In genomic region chr1:12386130-12386529, GRCh38 we compare ENCODE assay signal across 13 cellular contexts.
A peak's percentile ranks its signal among the peaks of the same experiment; 100 is the strongest.
DNase-seq lines count a peak whose midpoint lies in the region; ATAC-seq and TF ChIP-seq lines count a peak whose summit lies in the region.
"Had no signal": no experiment of that assay in that cellular context is flagged by ENCODE, and none has a peak within 500 bp of the region (broad histone marks: within the 10 kb centered on the region; RNA-seq: fewer than 3 reads in every experiment).

No MANE protein-coding gene starts in this region.

- H3K9ac ChIP-seq in GM23248: no peak overlapping the region

- 85 to 94% methylated on average over 1 of the region's 1 CpG for WGBS in thyroid gland, 2 donors
- WGBS in GM23248 (ENCODE audit: low coverage in 1 of 2, low lambda C conversion rate in 2 of 2, missing lambda C conversion rate in 2 of 2), 2 experiments: 100% methylated on average over 1 of the region's 1 CpG

- DNase-seq in activated naive CD4-positive, alpha-beta T cell treated with Interleukin-2 at 50 U/mL for 16 hours: peak; percentile 19
- no peak for DNase-seq in activated naive CD4-positive, alpha-beta T cell (lab: John Stamatoyannopoulos, UW)
- no peak for DNase-seq in activated T-cell treated with anti-CD3 and anti-CD28 coated beads, Interleukin-2, amount 50 U/mL, for 24 hours
- peak; percentile 89 for DNase-seq in epithelial cell of prostate (ENCODE audit: low read depth, low spot score)
- peak; percentile 52 to 70 for DNase-seq in thyroid gland
- no peak for DNase-seq in GM23248
- no peak for DNase-seq in GM23338 (ENCODE audit: low spot score)
- DNase-seq: heart left ventricle, Karpas-422, NCI-H510A treated with DMSO at 0.1 percent for 48 hours had no signal

- ATAC-seq in GM23338 (no peak), HG03196 (IDR thresholded peaks at IDR 0.05; ENCODE audit: unreplicated experiment) (no peak)
- ATAC-seq: heart left ventricle had no signal

- H3K4me2 ChIP-seq in GM23248 (ENCODE audit: unreplicated experiment) (no peak overlapping the region), GM23338 (no peak overlapping the region)

- H3K36me3 ChIP-seq in thyroid gland (peaks cover 26 to 41% of the 10 kb centered on the region in 2 donors), GM23248 (ENCODE audit: low read depth) (peaks cover 69% of the 10 kb centered on the region), GM23338 (ENCODE audit: insufficient read depth) (peaks cover 43% of the 10 kb centered on the region)

- H2AFZ ChIP-seq in GM23248: no peak overlapping the region
- no peak overlapping the region for H2AFZ ChIP-seq in GM23338

- H3K79me2 ChIP-seq in GM23248 (ENCODE audit: insufficient read depth) (no peaks in the 10 kb centered on the region), GM23338 (replicated peaks; ENCODE audit: insufficient read depth) (no peaks in the 10 kb centered on the region)

- peaks cover 86% of the 10 kb centered on the region for H3K36me3 Mint-ChIP-seq in activated T-cell treated with anti-CD3 and anti-CD28 coated beads, Interleukin-2, amount 50 U/mL, for 24 hours (ENCODE audit: low read depth)
- H3K36me3 Mint-ChIP-seq in GM23338 (ENCODE audit: low read depth): peaks cover 45% of the 10 kb centered on the region

- H3K4me3 ChIP-seq in thyroid gland (replicated peaks in 1 of 3) (no peak overlapping the region), GM23248 (no peak overlapping the region), GM23338 (no peak overlapping the region)
- H3K4me3 ChIP-seq: heart left ventricle had no signal

- no peaks in the 10 kb centered on the region for H3K27me3 Mint-ChIP-seq in activated T-cell treated with anti-CD3 and anti-CD28 coated beads, Interleukin-2, amount 50 U/mL, for 24 hours
- H3K27me3 Mint-ChIP-seq in GM23338 (ENCODE audit: insufficient read depth, low read depth, poor library complexity): peaks cover 3% of the 10 kb centered on the region
- H3K27me3 Mint-ChIP-seq: dendritic cell treated with granulocyte-macrophage colony-stimulating factor and Interleukin-4, amounts not matched to agents 40 ng/mL and 50 ng/mL, for 4 days had no signal

- H3K9me3 ChIP-seq in thyroid gland (no peaks in the 10 kb centered on the region), GM23248 (ENCODE audit: low read depth) (peaks cover 7% of the 10 kb centered on the region)

- no peaks in the 10 kb centered on the region for H3K27me3 ChIP-seq in thyroid gland
- no peaks in the 10 kb centered on the region for H3K27me3 ChIP-seq in GM23248 (replicated peaks; ENCODE audit: insufficient read depth)
- no peaks in the 10 kb centered on the region for H3K27me3 ChIP-seq in GM23338 (ENCODE audit: insufficient read depth)
- H3K27me3 ChIP-seq: heart left ventricle had no signal

- H3K4me1 ChIP-seq in thyroid gland: peaks cover 7 to 22% of the 10 kb centered on the region in 2 donors
- H3K4me1 ChIP-seq in GM23248 (ENCODE audit: insufficient read depth): no peaks in the 10 kb centered on the region
- no peaks in the 10 kb centered on the region for H3K4me1 ChIP-seq in GM23338 (ENCODE audit: insufficient read depth)

- H4K20me1 ChIP-seq in GM23248 (ENCODE audit: insufficient read depth): no peaks in the 10 kb centered on the region
- H4K20me1 ChIP-seq in GM23338 (replicated peaks; ENCODE audit: insufficient read depth): no peaks in the 10 kb centered on the region

- peak overlapping the region; percentile 15 for H3K4me3 Mint-ChIP-seq in activated T-cell treated with anti-CD3 and anti-CD28 coated beads, Interleukin-2, amount 50 U/mL, for 24 hours
- H3K4me3 Mint-ChIP-seq in GM23338: no peak overlapping the region
- H3K4me3 Mint-ChIP-seq: dendritic cell treated with granulocyte-macrophage colony-stimulating factor and Interleukin-4, amounts not matched to agents 40 ng/mL and 50 ng/mL, for 4 days; mesothelial cell of epicardium had no signal

- H3F3A ChIP-seq in GM23248 (ENCODE audit: insufficient read depth) (no peaks in the 10 kb centered on the region), GM23338 (replicated peaks; ENCODE audit: low read depth) (no peaks in the 10 kb centered on the region)

- TF ChIP-seq CTCF in thyroid gland (IDR thresholded peaks at IDR 0.05) (no peak), GM23338 (conservative IDR thresholded peaks at IDR 0.05; ENCODE audit: low read depth in 2 of 2) (no peak)

- peak overlapping the region; percentile 94 for H3K27ac ChIP-seq in epithelial cell of prostate
- peak overlapping the region; percentile 34 to 73 (median 57) for H3K27ac ChIP-seq in thyroid gland
- H3K27ac ChIP-seq in GM23248: no peak overlapping the region
- H3K27ac ChIP-seq in GM23338 (ENCODE audit: low read depth): no peak overlapping the region

- intact Hi-C loops in thyroid gland (cut with DNase I): no loop called here

- in situ Hi-C loops in GM23248 (cut with MboI): no loop called here

- peaks cover 19% of the 10 kb centered on the region for H3K9me3 Mint-ChIP-seq in activated T-cell treated with anti-CD3 and anti-CD28 coated beads, Interleukin-2, amount 50 U/mL, for 24 hours
- no peaks in the 10 kb centered on the region; the same call in 2 of the 3 replicates for H3K9me3 Mint-ChIP-seq in GM23338

- H3K9me2 ChIP-seq in GM23248 (ENCODE audit: insufficient read depth): no peaks in the 10 kb centered on the region
- H3K9me2 ChIP-seq in GM23338 (ENCODE audit: insufficient read depth): no peaks in the 10 kb centered on the region

- peak overlapping the region; percentile 53 for H3K27ac Mint-ChIP-seq in activated T-cell treated with anti-CD3 and anti-CD28 coated beads, Interleukin-2, amount 50 U/mL, for 24 hours
- H3K27ac Mint-ChIP-seq in GM23338: no peak overlapping the region
- H3K27ac Mint-ChIP-seq: dendritic cell treated with granulocyte-macrophage colony-stimulating factor and Interleukin-4, amounts not matched to agents 40 ng/mL and 50 ng/mL, for 4 days; mesothelial cell of epicardium had no signal

- peaks cover 49% of the 10 kb centered on the region for H3K4me1 Mint-ChIP-seq in activated T-cell treated with anti-CD3 and anti-CD28 coated beads, Interleukin-2, amount 50 U/mL, for 24 hours (ENCODE audit: low read depth)
- no peaks in the 10 kb centered on the region for H3K4me1 Mint-ChIP-seq in GM23338

- no peak for TF ChIP-seq POLR2A in thyroid gland (IDR thresholded peaks at IDR 0.05)

TF ChIP-seq in GM23338, 12 proteins besides CTCF, POLR2A, EP300 and RAD21 (continues in another document):
- TF ChIP-seq STAT1 (IDR thresholded peaks at IDR 0.05; ENCODE audit: unreplicated experiment) (no peak), ZNF462 (CRISPR knock-in tag; IDR thresholded peaks at IDR 0.05) (no peak), CREB1 (CRISPR knock-in tag; IDR thresholded peaks at IDR 0.05; ENCODE audit: low read depth) (no peak), ZNF331 (CRISPR knock-in tag; IDR thresholded peaks at IDR 0.05; ENCODE audit: low read depth) (no peak), POLR2AphosphoS5 (IDR thresholded peaks at IDR 0.05; ENCODE audit: low read depth) (no peak)

Comparison
In these comparisons a context has a peak if more than half of its experiments do, and no peak if none do; other contexts are left out.
1. DNase-seq: peak in activated naive CD4-positive, alpha-beta T cell treated with Interleukin-2 at 50 U/mL for 16 hours (single experiment), epithelial cell of prostate (single experiment) and thyroid gland (2 of 2); none in activated naive CD4-positive, alpha-beta T cell (0 of 4), activated T-cell treated with anti-CD3 and anti-CD28 coated beads, Interleukin-2, amount 50 U/mL, for 24 hours (single experiment), GM23248 (single experiment) and GM23338 (single experiment).
2. H3K27ac ChIP-seq: peak in epithelial cell of prostate (single experiment) and thyroid gland (3 of 3); none in GM23248 (single experiment) and GM23338 (single experiment).